19 cellular contexts compared by ENCODE assay signal in the genomic region with DNA sequence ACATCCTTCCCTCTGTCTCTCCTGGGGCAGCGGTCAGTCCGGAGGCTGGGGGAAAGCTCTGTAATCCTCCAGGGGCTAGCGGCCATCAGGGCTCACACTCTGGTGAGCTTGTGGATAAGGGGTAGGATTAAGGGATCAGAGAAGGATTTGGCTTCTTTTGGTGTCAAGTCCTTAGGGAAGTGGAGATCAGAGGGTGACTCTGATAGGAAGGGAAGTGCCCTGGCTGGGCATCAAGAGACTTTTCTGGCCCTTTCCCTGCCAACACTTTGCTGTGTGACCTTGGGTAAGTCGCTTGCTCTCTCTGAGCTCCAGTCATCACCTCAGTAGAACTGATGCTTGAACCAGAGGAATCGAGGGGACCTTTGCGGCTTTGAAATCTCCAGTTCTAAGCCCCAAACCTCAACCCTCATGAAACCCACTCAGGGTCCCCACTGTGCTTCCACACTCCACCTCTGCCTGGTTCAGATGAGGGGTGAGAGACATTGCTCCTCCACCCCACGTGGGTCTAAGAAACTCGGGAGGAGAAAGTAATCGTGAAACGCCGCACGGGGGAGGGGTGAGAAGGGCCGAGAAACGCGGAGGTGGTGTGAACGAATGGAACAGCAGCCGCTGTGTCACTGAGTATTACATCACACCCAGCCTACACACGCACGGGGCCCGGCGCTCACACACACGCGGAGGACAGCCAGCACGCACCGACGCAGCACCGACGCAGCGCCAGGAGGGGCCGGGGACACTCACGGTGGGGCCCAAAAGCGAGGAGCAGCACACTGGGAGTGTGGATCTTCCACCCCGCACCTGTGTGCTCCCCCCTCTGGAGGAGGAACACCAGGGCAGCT. TPM values are rescaled to one million over a fixed set of nuclear protein-coding genes. Genes with fewer than 3 reads are reported as not detected.
DNase-seq lines count a peak whose midpoint lies in the region; TF ChIP-seq lines count a peak whose summit lies in the region.
"Had no signal": no experiment of that assay in that cellular context is flagged by ENCODE, and none has a peak within 500 bp of the region (broad histone marks: within the 10 kb centered on the region; RNA-seq: fewer than 3 reads in every experiment).

No MANE protein-coding gene starts in this region.

- H3K56ac ChIP-seq in H9 (ENCODE audit: insufficient read length, low read depth, low read length), result no peak overlapping the region

- H2BK5ac ChIP-seq in H9 (ENCODE audit: insufficient read length, low read length), result no peak overlapping the region

- H3K4ac ChIP-seq in H9 (ENCODE audit: low read depth, low read length), result no peak overlapping the region

- H2BK20ac ChIP-seq in H9 (ENCODE audit: low read depth, low read length, poor library complexity, severe bottlenecking), result no peak overlapping the region

- no peak overlapping the region for H2AK5ac ChIP-seq in H9 (ENCODE audit: insufficient read length, low read length)

- H2BK15ac ChIP-seq in H9 (ENCODE audit: low read depth, low read length), result no peak overlapping the region

- H3K9me3 Mint-ChIP-seq in nephron progenitor cell, result no peaks in the 10 kb centered on the region
- H3K9me3 Mint-ChIP-seq in H9, result no peaks in the 10 kb centered on the region
- H3K9me3 Mint-ChIP-seq: activated CD4-positive, alpha-beta memory T cell treated with anti-CD3 and anti-CD28 coated beads, Interleukin-2, amount 10 ng/mL, durations not matched to agents 7 days and 5 days; activated naive CD4-positive, alpha-beta T cell treated with anti-CD3 and anti-CD28 coated beads, Interleukin-2, amount 50 U/mL, for 24 hours; activated T-cell treated with anti-CD3 and anti-CD28 coated beads, Interleukin-2, amount 50 U/mL, for 24 hours; dendritic cell treated with granulocyte-macrophage colony-stimulating factor and Interleukin-4, amounts not matched to agents 40 ng/mL and 50 ng/mL, for 4 days had no signal

- H3K79me2 ChIP-seq in H9 (ENCODE audit: insufficient read depth, low read length), result no peaks in the 10 kb centered on the region
- H3K79me2 ChIP-seq: parathyroid adenoma had no signal

- no peak for TF ChIP-seq CTCF in nephron progenitor cell (IDR thresholded peaks at IDR 0.05)
- no peak for TF ChIP-seq CTCF in H9 (conservative IDR thresholded peaks at IDR 0.05)

- H3K27me3 ChIP-seq in H9 (ENCODE audit: insufficient read depth, low read length), result peaks cover 5% of the 10 kb centered on the region; the same call in 1 of the 2 replicates

- H2BK12ac ChIP-seq in H9 (ENCODE audit: insufficient read length, low read depth, low read length), result no peak overlapping the region

- peaks cover 9% of the 10 kb centered on the region for H3K23me2 ChIP-seq in H9 (ENCODE audit: insufficient read length, low read depth, low read length, poor library complexity, severe bottlenecking)

- no peak overlapping the region for H4K5ac ChIP-seq in H9 (ENCODE audit: insufficient read length, low read depth, low read length)

- no peak overlapping the region for H3K18ac ChIP-seq in H9 (ENCODE audit: insufficient read length, low read depth, low read length)

- H3K4me1 Mint-ChIP-seq in nephron progenitor cell (peaks cover 38% of the 10 kb centered on the region), H9 (peaks cover 40 to 61% of the 10 kb centered on the region in 2 experiments)

- H3K36me3 Mint-ChIP-seq in nephron progenitor cell (ENCODE audit: low read depth) (peaks cover 4% of the 10 kb centered on the region), H9 (ENCODE audit: insufficient read depth in 1 of 3, low read depth in 3 of 3) (peaks cover 0 to 13% (median 3%) of the 10 kb centered on the region in 3 experiments; a peak in 4 of 7 replicates)
- H3K36me3 Mint-ChIP-seq: activated naive CD4-positive, alpha-beta T cell treated with anti-CD3 and anti-CD28 coated beads, Interleukin-2, amount 50 U/mL, for 24 hours had no signal

- WGBS in H9 (ENCODE audit: extremely low coverage, insufficient read length, low lambda C conversion rate), result no CpG with 5 or more reads among the region's 33 CpGs

- H3K4me1 ChIP-seq in H9 (ENCODE audit: insufficient read depth, low read length), result peaks cover 18% of the 10 kb centered on the region; the same call in 1 of the 2 replicates
- H3K4me1 ChIP-seq: parathyroid adenoma had no signal

- H4K91ac ChIP-seq in H9 (ENCODE audit: insufficient read length, low read depth, low read length), result no peak overlapping the region

- no peak overlapping the region for H2BK120ac ChIP-seq in H9 (ENCODE audit: low read depth, low read length, poor library complexity, severe bottlenecking)

- H3K27me3 Mint-ChIP-seq in nephron progenitor cell (ENCODE audit: low read depth, poor library complexity) (peaks cover 70% of the 10 kb centered on the region), H9 (ENCODE audit: low read depth) (peaks cover 52% of the 10 kb centered on the region)

- no peak overlapping the region for H3K4me2 ChIP-seq in H9 (ENCODE audit: insufficient read depth, insufficient read length, low read length)

- H3K79me1 ChIP-seq in H9 (ENCODE audit: insufficient read depth, low read depth, low read length, poor library complexity, severe bottlenecking), result no peaks in the 10 kb centered on the region

- no peak overlapping the region for H3K23ac ChIP-seq in H9 (ENCODE audit: insufficient read length, low read depth, low read length)

- no peak overlapping the region for H3T11ph ChIP-seq in H9 (ENCODE audit: low read length)

- no peaks in the 10 kb centered on the region for H3K9me3 ChIP-seq in H9 (ENCODE audit: control insufficient read depth, low read depth, low read length)
- H3K9me3 ChIP-seq: gastroesophageal sphincter, left ventricle myocardium inferior had no signal

- no peak overlapping the region for H3K9ac ChIP-seq in H9 (ENCODE audit: extremely low read depth, insufficient read length, low read length)
- H3K9ac ChIP-seq: parathyroid adenoma had no signal

- H2AFZ ChIP-seq in H9 (ENCODE audit: low read length), result no peak overlapping the region
- H2AFZ ChIP-seq: parathyroid adenoma had no signal

- H3K14ac ChIP-seq in H9 (ENCODE audit: insufficient read depth, low read length), result no peak overlapping the region; the same call in 1 of the 2 replicates

- H4K8ac ChIP-seq in H9 (replicated peaks; ENCODE audit: insufficient read length, low read depth, low read length), result no peak overlapping the region

- H3K4me3 Mint-ChIP-seq in nephron progenitor cell, result peak overlapping the region; percentile 54
- peak overlapping the region in 1 of 2 experiments; percentile 55; a peak in 1 of 5 replicates for H3K4me3 Mint-ChIP-seq in H9
- H3K4me3 Mint-ChIP-seq: activated CD4-positive, alpha-beta memory T cell treated with anti-CD3 and anti-CD28 coated beads, Interleukin-2, amount 10 ng/mL, durations not matched to agents 7 days and 5 days; activated naive CD4-positive, alpha-beta T cell treated with anti-CD3 and anti-CD28 coated beads, Interleukin-2, amount 50 U/mL, for 24 hours; activated T-cell treated with anti-CD3 and anti-CD28 coated beads, Interleukin-2, amount 50 U/mL, for 24 hours; dendritic cell treated with granulocyte-macrophage colony-stimulating factor and Interleukin-4, amounts not matched to agents 40 ng/mL and 50 ng/mL, for 4 days had no signal

- no peak overlapping the region for H3K27ac Mint-ChIP-seq in nephron progenitor cell
- no peak overlapping the region; a peak in 1 of 7 replicates for H3K27ac Mint-ChIP-seq in H9
- H3K27ac Mint-ChIP-seq: activated CD4-positive, alpha-beta memory T cell treated with anti-CD3 and anti-CD28 coated beads, Interleukin-2, amount 10 ng/mL, durations not matched to agents 7 days and 5 days; activated naive CD4-positive, alpha-beta T cell treated with anti-CD3 and anti-CD28 coated beads, Interleukin-2, amount 50 U/mL, for 24 hours; activated T-cell treated with anti-CD3 and anti-CD28 coated beads, Interleukin-2, amount 50 U/mL, for 24 hours; dendritic cell treated with granulocyte-macrophage colony-stimulating factor and Interleukin-4, amounts not matched to agents 40 ng/mL and 50 ng/mL, for 4 days had no signal

- H3K27ac ChIP-seq in cingulate gyrus (ENCODE audit: low read depth, low read length), result peak overlapping the region; percentile 29
- H3K27ac ChIP-seq in H9 (ENCODE audit: insufficient read length, low read depth, low read length), result no peak overlapping the region
- H3K27ac ChIP-seq: brain microvascular endothelial cell, gastroesophageal sphincter, left ventricle myocardium inferior, parathyroid adenoma had no signal

- no peaks in the 10 kb centered on the region for H4K20me1 ChIP-seq in H9 (ENCODE audit: control insufficient read depth, insufficient read depth, insufficient read length)

- DNase-seq in D341Med (ENCODE audit: low spot score) (peak; percentile 62), NCI-H82 treated with DMSO at 0.1 percent for 48 hours (lab: John Stamatoyannopoulos, UW; ENCODE audit: unreplicated experiment) (peak; percentile 42), nephron progenitor cell (no peak), NCI-H1694 (lab: John Stamatoyannopoulos, UW) (no peak), germinal center (ENCODE audit: low spot score) (no peak), H9 (no peak)
- no peak for DNase-seq in activated CD4-positive, alpha-beta T cell treated with anti-CD3 and anti-CD28 coated beads, Interleukin-2, amount 50 U/mL, for 4 hours
- DNase-seq: activated CD4-positive, alpha-beta memory T cell treated with anti-CD3 and anti-CD28 coated beads, Interleukin-2, amount 10 ng/mL, durations not matched to agents 7 days and 5 days; activated T-cell treated with anti-CD3 and anti-CD28 coated beads, Interleukin-2, amount 50 U/mL, for 24 hours; brain microvascular endothelial cell; COR-L47; left ventricle myocardium inferior; NCI-H226; stimulated activated CD4-positive, alpha-beta T cell treated with anti-CD3 and anti-CD28 coated beads, Interleukin-2, amount 100 ng/mL, for 24 hours had no signal

RNA-seq across cellular contexts. Expression of gene RTN4RL2, which starts 4.2 kb away (rescaled TPM):
- total RNA-seq in H9 (2021), result 7.0 and 7.1 TPM in 2 replicates

RNA-seq across cellular contexts. Expression of gene SLC43A3, which starts 37.6 kb away (rescaled TPM):
- 21.4 and 21.9 TPM in 2 replicates for total RNA-seq in H9 (2021)

RNA-seq across cellular contexts. Expression of gene SLC43A1, which starts 50.9 kb away (rescaled TPM):
- total RNA-seq in H9 (2021), result 16.3 and 17.0 TPM in 2 replicates

Comparison
In these comparisons a context has a peak if more than half of its experiments do, and no peak if none do; other contexts are left out.
1. DNase-seq: peak in D341Med (single experiment) and NCI-H82 treated with DMSO at 0.1 percent for 48 hours (single experiment); none in nephron progenitor cell (single experiment), activated CD4-positive, alpha-beta T cell treated with anti-CD3 and anti-CD28 coated beads, Interleukin-2, amount 50 U/mL, for 4 hours (0 of 2), NCI-H1694 (single experiment), germinal center (single experiment) and H9 (single experiment).